Comparison of ENCODE assay signal across 13 cellular contexts in the genomic region with DNA sequence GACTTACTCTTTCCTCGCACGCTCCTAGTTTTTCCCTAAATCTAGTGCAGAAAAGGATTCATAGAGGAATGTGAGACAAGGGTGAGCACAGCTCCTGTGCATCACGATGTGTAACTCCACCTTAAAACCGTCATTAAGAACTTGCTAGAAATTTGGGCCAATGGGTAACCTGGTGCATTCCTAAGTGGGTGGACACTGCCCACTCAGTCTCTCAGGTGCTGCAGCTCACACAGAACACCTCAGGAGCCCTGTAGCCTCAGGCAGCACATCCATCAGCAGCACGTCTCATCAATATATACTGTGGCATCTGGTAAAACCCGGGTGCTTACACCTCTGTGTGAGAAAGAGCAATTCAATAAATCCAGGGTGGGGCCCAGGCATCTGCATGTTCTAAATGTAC. TPM values are rescaled to one million over a fixed set of nuclear protein-coding genes. Genes with fewer than 3 reads are reported as not detected.
DNase-seq lines count a peak whose midpoint lies in the region; ATAC-seq and TF ChIP-seq lines count a peak whose summit lies in the region.
"Had no signal": no experiment of that assay in that cellular context is flagged by ENCODE, and none has a peak within 500 bp of the region (broad histone marks: within the 10 kb centered on the region; RNA-seq: fewer than 3 reads in every experiment).

No MANE protein-coding gene starts in this region.

- no peaks in the 10 kb centered on the region for H3K27me3 ChIP-seq in gastrocnemius medialis

- peaks cover 0 to 3% of the 10 kb centered on the region in 2 donors for H3K4me1 ChIP-seq in gastrocnemius medialis

- TF ChIP-seq POLR2A in gastrocnemius medialis (IDR thresholded peaks at IDR 0.05): no peak

- H3K27ac ChIP-seq in VCaP (peak overlapping the region; percentile 95), gastrocnemius medialis (no peak overlapping the region)

- CTCF ChIA-PET in activated CD8-positive, alpha-beta T cell treated with anti-CD3 and anti-CD28 coated beads, Interleukin-2, amount 10 ng/mL, durations not matched to agents 7 days and 5 days (lab: Charles Lee): interaction anchor here (1.7 kb wide), 1 partner anchor 119 kb away, joined by 7 read pairs; no protein-coding TSS in a partner anchor
- CTCF ChIA-PET in activated CD8-positive, alpha-beta T cell treated with anti-CD3 and anti-CD28 coated beads for 36 hours (lab: Charles Lee): interaction anchor here (1.9 kb wide), 1 partner anchor 28 kb away, joined by 8 read pairs; no protein-coding TSS in a partner anchor

- peaks cover 24% of the 10 kb centered on the region for H3K27me3 Mint-ChIP-seq in activated CD8-positive, alpha-beta T cell treated with anti-CD3 and anti-CD28 coated beads, Interleukin-2, amount 10 ng/mL, durations not matched to agents 7 days and 5 days (ENCODE audit: low read depth)
- H3K27me3 Mint-ChIP-seq in activated CD8-positive, alpha-beta T cell treated with anti-CD3 and anti-CD28 coated beads for 36 hours: peaks cover 13% of the 10 kb centered on the region

- no peak overlapping the region for H3K4me3 Mint-ChIP-seq in activated CD8-positive, alpha-beta T cell treated with anti-CD3 and anti-CD28 coated beads, Interleukin-2, amount 10 ng/mL, durations not matched to agents 7 days and 5 days
- H3K4me3 Mint-ChIP-seq in activated CD8-positive, alpha-beta T cell treated with anti-CD3 and anti-CD28 coated beads for 36 hours: no peak overlapping the region

- no peaks in the 10 kb centered on the region for H3K36me3 Mint-ChIP-seq in activated CD8-positive, alpha-beta T cell treated with anti-CD3 and anti-CD28 coated beads, Interleukin-2, amount 10 ng/mL, durations not matched to agents 7 days and 5 days (ENCODE audit: low read depth)
- no peaks in the 10 kb centered on the region for H3K36me3 Mint-ChIP-seq in activated CD8-positive, alpha-beta T cell treated with anti-CD3 and anti-CD28 coated beads for 36 hours (ENCODE audit: low read depth)

- H3K27ac Mint-ChIP-seq in activated CD8-positive, alpha-beta T cell treated with anti-CD3 and anti-CD28 coated beads, Interleukin-2, amount 10 ng/mL, durations not matched to agents 7 days and 5 days: no peak overlapping the region
- H3K27ac Mint-ChIP-seq in activated CD8-positive, alpha-beta T cell treated with anti-CD3 and anti-CD28 coated beads for 36 hours: no peak overlapping the region

- H3K4me3 ChIP-seq in gastrocnemius medialis: no peak overlapping the region

- in situ Hi-C loops in gastrocnemius medialis (cut with MboI; ENCODE audit: low sequenced_read_pairs in 4 of 4): no loop called here

- H3K36me3 ChIP-seq in gastrocnemius medialis: no peaks in the 10 kb centered on the region

- intact Hi-C loops in activated CD8-positive, alpha-beta T cell treated with anti-CD3 and anti-CD28 coated beads for 36 hours (cut with micrococcal nuclease): no loop called here
- intact Hi-C loops in gastrocnemius medialis (cut with DNase I; ENCODE audit: low total_unique reads) (no loop called here), head of caudate nucleus (cut with DNase I) (no loop called here)

- ATAC-seq in activated CD8-positive, alpha-beta T cell treated with anti-CD3 and anti-CD28 coated beads, Interleukin-2, amount 10 ng/mL, durations not matched to agents 7 days and 5 days: no peak
- ATAC-seq in activated CD8-positive, alpha-beta T cell treated with anti-CD3 and anti-CD28 coated beads for 36 hours: no peak
- ATAC-seq in GM18511 (IDR thresholded peaks at IDR 0.05; ENCODE audit: unreplicated experiment) (no peak), gastrocnemius medialis (no peak)
- ATAC-seq: Panc1, Right ventricle myocardium inferior had no signal

- POLR2A ChIA-PET in activated CD8-positive, alpha-beta T cell treated with anti-CD3 and anti-CD28 coated beads, Interleukin-2, amount 10 ng/mL, durations not matched to agents 7 days and 5 days (lab: Charles Lee): no interaction called here
- POLR2A ChIA-PET in activated CD8-positive, alpha-beta T cell treated with anti-CD3 and anti-CD28 coated beads for 36 hours (lab: Charles Lee): no interaction called here

- no peaks in the 10 kb centered on the region for H3K9me3 Mint-ChIP-seq in activated CD8-positive, alpha-beta T cell treated with anti-CD3 and anti-CD28 coated beads, Interleukin-2, amount 10 ng/mL, durations not matched to agents 7 days and 5 days (ENCODE audit: insufficient read depth)
- H3K9me3 Mint-ChIP-seq in activated CD8-positive, alpha-beta T cell treated with anti-CD3 and anti-CD28 coated beads for 36 hours: peaks cover 4% of the 10 kb centered on the region

- H3K9me3 ChIP-seq in gastrocnemius medialis: no peaks in the 10 kb centered on the region
- H3K9me3 ChIP-seq: SK-N-SH had no signal

- H3K4me1 Mint-ChIP-seq in activated CD8-positive, alpha-beta T cell treated with anti-CD3 and anti-CD28 coated beads, Interleukin-2, amount 10 ng/mL, durations not matched to agents 7 days and 5 days (ENCODE audit: low read depth): no peaks in the 10 kb centered on the region
- H3K4me1 Mint-ChIP-seq in activated CD8-positive, alpha-beta T cell treated with anti-CD3 and anti-CD28 coated beads for 36 hours (ENCODE audit: low read depth): no peaks in the 10 kb centered on the region

- no peak for TF ChIP-seq CTCF in activated CD8-positive, alpha-beta T cell treated with anti-CD3 and anti-CD28 coated beads for 36 hours (IDR thresholded peaks at IDR 0.05)
- TF ChIP-seq CTCF in VCaP (conservative IDR thresholded peaks at IDR 0.05) (no peak), gastrocnemius medialis (IDR thresholded peaks at IDR 0.05 in 4 of 5, conservative IDR thresholded peaks at IDR 0.05 in 1 of 5) (no peak)

- DNase-seq in activated CD8-positive, alpha-beta T cell treated with anti-CD3 and anti-CD28 coated beads, Interleukin-2, amount 10 ng/mL, durations not matched to agents 7 days and 5 days: peak; percentile 8
- DNase-seq in activated CD8-positive, alpha-beta T cell treated with anti-CD3 and anti-CD28 coated beads for 36 hours: no peak
- DNase-seq in DMS79 treated with DMSO at 0.1 percent for 48 hours (lab: John Stamatoyannopoulos, UW) (peak; percentile 91), gastrocnemius medialis (no peak), head of caudate nucleus (no peak)
- DNase-seq: C1 segment of cervical spinal cord, SK-N-SH, T-helper 1 cell had no signal

RNA-seq across cellular contexts. Expression of gene POU2AF3, which starts 12.4 kb away (rescaled TPM):
- total RNA-seq in activated CD8-positive, alpha-beta T cell treated with anti-CD3 and anti-CD28 coated beads, Interleukin-2, amount 10 ng/mL, durations not matched to agents 7 days and 5 days: not detected
- not detected for total RNA-seq in activated CD8-positive, alpha-beta T cell treated with anti-CD3 and anti-CD28 coated beads for 36 hours
- total RNA-seq in gastrocnemius medialis: under 1 TPM in 3 of 4 donors, not detected in 1; 0.22 to 0.58 (median 0.46) TPM
- total RNA-seq: Daoy had no signal

Comparison
In these comparisons a context has a peak if more than half of its experiments do, and no peak if none do; other contexts are left out.
1. DNase-seq: peak in activated CD8-positive, alpha-beta T cell treated with anti-CD3 and anti-CD28 coated beads, Interleukin-2, amount 10 ng/mL, durations not matched to agents 7 days and 5 days (single experiment) and DMS79 treated with DMSO at 0.1 percent for 48 hours (single experiment); none in activated CD8-positive, alpha-beta T cell treated with anti-CD3 and anti-CD28 coated beads for 36 hours (single experiment), gastrocnemius medialis (0 of 2) and head of caudate nucleus (0 of 42).